ENCODE assay signal across 8 cellular contexts in genomic region chr2:152405206-152406118, GRCh38.
DNase-seq lines count a peak whose midpoint lies in the region; ATAC-seq and TF ChIP-seq lines count a peak whose summit lies in the region.

No MANE protein-coding gene starts in this region.

- no peak overlapping the region for H2AFZ ChIP-seq in osteoblast (ENCODE audit: low read length)

- WGBS in heart right ventricle, 2 donors, result 69 to 74% methylated on average over 2 of the region's 2 CpGs
- WGBS in thyroid gland, 2 donors, result 77 to 79% methylated on average over 2 of the region's 2 CpGs

- H3K4me2 ChIP-seq in osteoblast (ENCODE audit: insufficient read depth, low read length), result no peak overlapping the region

- DNase-seq in M059J (ENCODE audit: low read depth), result peak; percentile 86
- peak in 1 of 2 donors; percentile 37 for DNase-seq in heart right ventricle
- DNase-seq in thyroid gland, result no peak
- no peak for DNase-seq in osteoblast (ENCODE audit: insufficient read length, low spot score, missing footprints)
- no peak for DNase-seq in NCI-H2171 treated with DMSO at 0.1 percent for 48 hours (lab: John Stamatoyannopoulos, UW)
- DNase-seq in activated naive CD4-positive, alpha-beta T cell treated with anti-CD3 and anti-CD28 coated beads, Interleukin-2, amount 50 U/mL, for 16 hours, result no peak

- TF ChIP-seq CTCF in heart right ventricle (IDR thresholded peaks at IDR 0.05) (no peak), thyroid gland (IDR thresholded peaks at IDR 0.05) (no peak), osteoblast (IDR thresholded peaks at IDR 0.05; ENCODE audit: extremely low read depth, low read depth, low read length) (no peak)

- intact Hi-C loops in heart right ventricle (cut with DNase I) (loop anchor here in 3 of 10 donors (5.0 to 10.0 kb wide), 2 partner anchors 68 to 71 kb away; partner anchors contain the start of gene FMNL2 (in 3 of the 3)), thyroid gland (cut with DNase I) (no loop called here)

- H3K4me3 ChIP-seq in heart right ventricle (no peak overlapping the region), thyroid gland (replicated peaks in 1 of 3) (no peak overlapping the region), osteoblast (ENCODE audit: insufficient read depth, low read length) (no peak overlapping the region)

- H3K27me3 ChIP-seq in heart right ventricle (no peaks in the 10 kb centered on the region), thyroid gland (no peaks in the 10 kb centered on the region), osteoblast (ENCODE audit: insufficient read depth, low read length) (no peaks in the 10 kb centered on the region)

- peaks cover 74% of the 10 kb centered on the region for H3K79me2 ChIP-seq in osteoblast (ENCODE audit: insufficient read depth, low read length)

- H3K27ac ChIP-seq in heart right ventricle (peak overlapping the region in 7 of 10 donors; percentile 38 to 77 (median 50)), thyroid gland (peak overlapping the region; percentile 42 to 72 (median 69)), osteoblast (ENCODE audit: low read depth, low read length) (no peak overlapping the region)

- H3K36me3 ChIP-seq in heart right ventricle, result no peaks in the 10 kb centered on the region
- no peaks in the 10 kb centered on the region for H3K36me3 ChIP-seq in thyroid gland
- H3K36me3 ChIP-seq in osteoblast (ENCODE audit: insufficient read depth, low read length), result no peaks in the 10 kb centered on the region

- no peaks in the 10 kb centered on the region for H3K9me3 ChIP-seq in heart right ventricle
- no peaks in the 10 kb centered on the region for H3K9me3 ChIP-seq in thyroid gland
- no peaks in the 10 kb centered on the region for H3K9me3 ChIP-seq in osteoblast (ENCODE audit: low read depth, low read length)

- ATAC-seq in GM21515 (IDR thresholded peaks at IDR 0.05; ENCODE audit: unreplicated experiment) (peak; percentile 14), heart right ventricle (peak in 6 of 8 donors; percentile 71 to 85 (median 80)), HG03039 (IDR thresholded peaks at IDR 0.05; ENCODE audit: unreplicated experiment) (no peak)

- H4K20me1 ChIP-seq in osteoblast (ENCODE audit: insufficient read depth, low read length), result no peaks in the 10 kb centered on the region

- H3K4me1 ChIP-seq in heart right ventricle, result peaks cover 6 to 68% (median 54%) of the 10 kb centered on the region in 9 donors
- peaks cover 28 to 66% of the 10 kb centered on the region in 2 donors for H3K4me1 ChIP-seq in thyroid gland
- H3K4me1 ChIP-seq in osteoblast (ENCODE audit: insufficient read depth, low read length), result peaks cover 22% of the 10 kb centered on the region

- peak in 1 of 2 donors; percentile 28 for TF ChIP-seq POLR2A in thyroid gland (IDR thresholded peaks at IDR 0.05)
